13 cellular contexts compared by ENCODE assay signal in the genomic region with DNA sequence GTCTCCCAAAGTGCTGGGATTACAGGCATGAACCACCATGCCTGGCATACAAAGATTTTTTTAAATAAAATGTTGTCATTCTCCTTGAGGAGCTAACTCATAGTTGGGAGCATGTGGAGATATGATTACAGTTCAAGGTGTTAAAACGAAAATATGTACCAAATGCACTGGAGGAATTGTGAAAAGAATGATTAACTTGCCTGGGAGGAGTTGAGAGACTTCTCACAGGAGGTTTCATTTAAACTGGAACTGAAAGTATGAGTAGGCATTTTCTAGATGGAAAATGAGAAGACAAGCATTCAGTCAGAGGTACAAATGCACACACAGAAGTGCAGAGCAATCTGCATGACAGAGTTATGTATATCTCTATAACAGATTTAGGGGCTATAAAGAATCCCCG.
DNase-seq lines count a peak whose midpoint lies in the region; ATAC-seq, FAIRE-seq and TF ChIP-seq lines count a peak whose summit lies in the region.
"Had no signal": no experiment of that assay in that cellular context is flagged by ENCODE, and none has a peak within 500 bp of the region (broad histone marks: within the 10 kb centered on the region; RNA-seq: fewer than 3 reads in every experiment).

No MANE protein-coding gene starts in this region.

- H2BK12ac ChIP-seq in H1 (ENCODE audit: low read depth, low read length): no peak overlapping the region

- ATAC-seq in GM18909 (IDR thresholded peaks at IDR 0.05; ENCODE audit: poor library complexity, unreplicated experiment) (peak; percentile 100), GM21825 (IDR thresholded peaks at IDR 0.05; ENCODE audit: unreplicated experiment) (peak; percentile 100), HG03378 (IDR thresholded peaks at IDR 0.05; ENCODE audit: unreplicated experiment) (peak; percentile 100), left ventricle myocardium superior (no peak), Right ventricle myocardium superior (ENCODE audit: poor library complexity) (no peak)

- no peak overlapping the region for H2AK5ac ChIP-seq in H1 (ENCODE audit: low read depth, low read length)

- TF ChIP-seq EP300 in H1 (IDR thresholded peaks at IDR 0.05; ENCODE audit: borderline replicate concordance in 1 of 2, low read depth in 2 of 2, low read length in 2 of 2): no peak

- no peak overlapping the region for H2BK120ac ChIP-seq in H1 (replicated peaks; ENCODE audit: low read depth, low read length)

- H3K4me2 ChIP-seq in H1 (ENCODE audit: insufficient read depth in 1 of 2, low read depth in 2 of 2, low read length in 2 of 2): no peak overlapping the region
- H3K4me2 ChIP-seq: smooth muscle cell had no signal

- 0 out of 2 replicates have a peak overlapping the region, but pooled peaks have one; percentile 53 for H2AFZ ChIP-seq in H1 (ENCODE audit: low read length)

- H4K5ac ChIP-seq in H1 (ENCODE audit: insufficient read length, low read depth, low read length): no peak overlapping the region

- no peaks in the 10 kb centered on the region for H3K23me2 ChIP-seq in H1 (ENCODE audit: low read depth, low read length)

- WGBS in H1 (ENCODE audit: extremely low coverage in 1 of 2, insufficient coverage in 1 of 2, insufficient read length in 1 of 2, insufficient replicate concordance in 2 of 2, low coverage in 1 of 2, low lambda C conversion rate in 2 of 2, missing lambda C conversion rate in 1 of 2), 2 experiments: 88% methylated on average over 2 of the region's 2 CpGs; no CpG with 5 or more reads in 1 of the 2 experiments

- H4K91ac ChIP-seq in H1 (replicated peaks; ENCODE audit: insufficient read length, low read length): no peak overlapping the region

- H4K20me1 ChIP-seq in H1 (replicated peaks in 1 of 2; ENCODE audit: control insufficient read depth in 1 of 2, insufficient read depth in 2 of 2, low read length in 2 of 2): no peaks in the 10 kb centered on the region

- H4K8ac ChIP-seq in H1 (ENCODE audit: extremely low read depth, insufficient read depth, low read length): no peak overlapping the region

- no peak overlapping the region for H3K4ac ChIP-seq in H1 (replicated peaks; ENCODE audit: insufficient read length, low read depth, low read length)

- H2BK5ac ChIP-seq in H1 (ENCODE audit: low read depth, low read length): no peak overlapping the region

- H2BK20ac ChIP-seq in H1 (ENCODE audit: low read length): no peak overlapping the region

- no peaks in the 10 kb centered on the region for H3K9me3 ChIP-seq in H1 (ENCODE audit: insufficient read depth in 2 of 2, low read depth in 1 of 2, low read length in 1 of 2)
- H3K9me3 ChIP-seq: stomach had no signal

- H3K27ac ChIP-seq in H1 (ENCODE audit: low read depth, low read length): no peak overlapping the region
- H3K27ac ChIP-seq: stomach had no signal

- no peak overlapping the region for H3K4me3 ChIP-seq in H1 (ENCODE audit: extremely low read depth in 1 of 4, insufficient read depth in 2 of 4, low read depth in 3 of 4, low read length in 4 of 4)
- H3K4me3 ChIP-seq: smooth muscle cell, stomach had no signal

- H3K23ac ChIP-seq in H1 (ENCODE audit: insufficient read length): no peak overlapping the region

- no peak for FAIRE-seq in H1 (lab: Jason Lieb, UNC)

- no peaks in the 10 kb centered on the region for H3K79me2 ChIP-seq in H1 (ENCODE audit: control insufficient read depth in 1 of 2, insufficient read depth in 2 of 2, low read length in 2 of 2)

- CTCF ChIA-PET in H1 (lab: Charles Lee; ENCODE audit: partially characterized antibody): interaction anchor here (1.9 to 3.0 kb wide), 2 partner anchors 57 to 96 kb away, joined by 5 to 16 read pairs; no protein-coding TSS in a partner anchor

- H3K4me1 ChIP-seq in H1 (replicated peaks in 1 of 4; ENCODE audit: control insufficient read depth in 3 of 4, insufficient read depth in 4 of 4, low read length in 3 of 4): no peaks in the 10 kb centered on the region
- H3K4me1 ChIP-seq: stomach had no signal

- no peak overlapping the region for H3K9ac ChIP-seq in H1 (replicated peaks in 1 of 4; ENCODE audit: extremely low read depth in 1 of 4, low read depth in 3 of 4, low read length in 3 of 4)

- H3K27me3 ChIP-seq in H1 (replicated peaks in 1 of 4; ENCODE audit: control insufficient read depth in 3 of 4, extremely low read depth in 1 of 4, insufficient read depth in 3 of 4, low read length in 3 of 4): no peaks in the 10 kb centered on the region
- H3K27me3 ChIP-seq: stomach had no signal

- no peak for DNase-seq in H1 (ENCODE audit: low read depth in 1 of 2, low spot score in 2 of 2)
- DNase-seq in SKM-1 (lab: John Stamatoyannopoulos, UW; ENCODE audit: unreplicated experiment): no peak
- no peak for DNase-seq in cerebellar cortex (ENCODE audit: low spot score)
- no peak for DNase-seq in left ventricle myocardium superior
- DNase-seq in Right ventricle myocardium superior: no peak
- DNase-seq: Calu3, NCI-H1930, stomach, T-helper 1 cell had no signal

- H2BK15ac ChIP-seq in H1 (ENCODE audit: low read length): no peak overlapping the region

- H3K56ac ChIP-seq in H1 (replicated peaks; ENCODE audit: insufficient read length, low read depth, low read length): no peak overlapping the region

- TF ChIP-seq RAD21 in H1 (IDR thresholded peaks at IDR 0.05 in 1 of 2, conservative IDR thresholded peaks at IDR 0.05 in 1 of 2; ENCODE audit: low read depth in 2 of 2, low read length in 2 of 2): no peak

- H3K36me3 ChIP-seq in H1 (ENCODE audit: control insufficient read depth in 2 of 4, insufficient read depth in 4 of 4, low read length in 3 of 4): no peaks in the 10 kb centered on the region
- H3K36me3 ChIP-seq: stomach had no signal

- POLR2A ChIA-PET in H1 (lab: Charles Lee; ENCODE audit: partially characterized antibody): no interaction called here

- no peak for TF ChIP-seq POLR2A in H1 (IDR thresholded peaks at IDR 0.05; ENCODE audit: control extremely low read depth in 1 of 2, low read depth in 2 of 2, low read length in 2 of 2)

- TF ChIP-seq CTCF in H1 (IDR thresholded peaks at IDR 0.05; ENCODE audit: control extremely low read depth in 1 of 3, insufficient read depth in 1 of 3, low read depth in 1 of 3, low read length in 3 of 3): no peak

- intact Hi-C loops in left ventricle myocardium superior (cut with micrococcal nuclease) (no loop called here), Right ventricle myocardium superior (cut with DNase I) (no loop called here)

- no peak overlapping the region for H3K18ac ChIP-seq in H1 (ENCODE audit: extremely low read depth, low read length)

- no peak overlapping the region for H3K14ac ChIP-seq in H1 (ENCODE audit: insufficient read length)

- H3K79me1 ChIP-seq in H1 (ENCODE audit: low read depth, low read length): no peaks in the 10 kb centered on the region

TF ChIP-seq in H1, 55 proteins besides CTCF, POLR2A, EP300 and RAD21:
- TF ChIP-seq PHF8 (conservative IDR thresholded peaks at IDR 0.05; ENCODE audit: low read depth, low read length) (no peak), KDM1A (IDR thresholded peaks at IDR 0.05; ENCODE audit: borderline replicate concordance, low read length) (no peak), KDM5A (IDR thresholded peaks at IDR 0.05; ENCODE audit: low read length) (no peak), HDAC6 (IDR thresholded peaks at IDR 0.05; ENCODE audit: low read depth, low read length) (no peak), RNF2 (IDR thresholded peaks at IDR 0.05; ENCODE audit: borderline replicate concordance, low read depth, low read length, missing control alignments, poor library complexity, severe bottlenecking) (no peak), CHD2 (IDR thresholded peaks at IDR 0.05; ENCODE audit: low read length) (no peak), CHD1 (IDR thresholded peaks at IDR 0.05; ENCODE audit: low read depth, low read length) (no peak), TBP (IDR thresholded peaks at IDR 0.05; ENCODE audit: low read depth, low read length) (no peak), NANOG (IDR thresholded peaks at IDR 0.05; ENCODE audit: insufficient read depth, low read depth, low read length, poor library complexity, severe bottlenecking) (no peak), JUN (IDR thresholded peaks at IDR 0.05; ENCODE audit: low read depth, low read length) (no peak), HDAC2 (IDR thresholded peaks at IDR 0.05; ENCODE audit: borderline replicate concordance in 1 of 2, low read depth in 2 of 2, low read length in 2 of 2) (no peak), JUND (IDR thresholded peaks at IDR 0.05; ENCODE audit: low read length) (no peak), ASH2L (IDR thresholded peaks at IDR 0.05; ENCODE audit: low read length) (no peak)
- TF ChIP-seq, protein P1, sequence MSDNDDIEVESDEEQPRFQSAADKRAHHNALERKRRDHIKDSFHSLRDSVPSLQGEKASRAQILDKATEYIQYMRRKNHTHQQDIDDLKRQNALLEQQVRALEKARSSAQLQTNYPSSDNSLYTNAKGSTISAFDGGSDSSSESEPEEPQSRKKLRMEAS (IDR thresholded peaks at IDR 0.05): no peak

Comparison
In these comparisons a context has a peak if more than half of its experiments do, and no peak if none do; other contexts are left out.
1. ATAC-seq: peak in GM18909 (single experiment), GM21825 (single experiment) and HG03378 (single experiment); none in left ventricle myocardium superior (single experiment) and Right ventricle myocardium superior (single experiment).